ENCODE assay signal across 1 cellular context in genomic region chr6:169034523-169035167, GRCh38.
TF ChIP-seq lines count a peak whose summit lies in the region.

No MANE protein-coding gene starts in this region.

TF ChIP-seq in IMR-90, 13 proteins besides CTCF, POLR2A, EP300 and RAD21:
- TF ChIP-seq CHD1 (IDR thresholded peaks at IDR 0.05; ENCODE audit: low read depth, low read length), result no peak
- no peak for TF ChIP-seq RCOR1 (IDR thresholded peaks at IDR 0.05; ENCODE audit: insufficient replicate concordance, low read length)
- no peak for TF ChIP-seq CEBPB (IDR thresholded peaks at IDR 0.05; ENCODE audit: low read depth, low read length)
- no peak for TF ChIP-seq MAZ (IDR thresholded peaks at IDR 0.05; ENCODE audit: borderline replicate concordance, low read depth, low read length)
- TF ChIP-seq USF2 (IDR thresholded peaks at IDR 0.05; ENCODE audit: low read depth, low read length), result no peak
- TF ChIP-seq FOS (IDR thresholded peaks at IDR 0.05; ENCODE audit: low read depth, low read length), result no peak
- no peak for TF ChIP-seq RFX5 (IDR thresholded peaks at IDR 0.05; ENCODE audit: low read depth, low read length)
- TF ChIP-seq SMC3 (IDR thresholded peaks at IDR 0.05; ENCODE audit: low read depth, low read length), result no peak
- TF ChIP-seq BHLHE40 (IDR thresholded peaks at IDR 0.05; ENCODE audit: low read depth, low read length), result no peak
- no peak for TF ChIP-seq MAFK (IDR thresholded peaks at IDR 0.05; ENCODE audit: low read depth, low read length)
- no peak for TF ChIP-seq ELK1 (IDR thresholded peaks at IDR 0.05; ENCODE audit: borderline replicate concordance, low read depth, low read length)
- TF ChIP-seq NFE2L2 (IDR thresholded peaks at IDR 0.05; ENCODE audit: low read depth, low read length), result no peak
- no peak for TF ChIP-seq MXI1 (IDR thresholded peaks at IDR 0.05; ENCODE audit: borderline replicate concordance, low read depth, low read length)
